ENCODE assay signal across 9 cellular contexts in genomic region chr11:555500-556174, GRCh38. TPM values are rescaled to one million over a fixed set of nuclear protein-coding genes. Genes with fewer than 3 reads are reported as not detected.
A peak's percentile ranks its signal among the peaks of the same experiment; 100 is the strongest.
DNase-seq lines count a peak whose midpoint lies in the region; ATAC-seq and TF ChIP-seq lines count a peak whose summit lies in the region.
"Had no signal": no experiment of that assay in that cellular context is flagged by ENCODE, and none has a peak within 500 bp of the region (broad histone marks: within the 10 kb centered on the region; RNA-seq: fewer than 3 reads in every experiment).

No MANE protein-coding gene starts in this region.

- intact Hi-C loops in Caco-2 (cut with micrococcal nuclease; ENCODE audit: unreplicated experiment), result loop anchor here (10.0 kb wide), 1 partner anchor 169 kb away; no protein-coding TSS in a partner anchor

- CTCF ChIA-PET in Caco-2 (lab: Charles Lee), result interaction anchor here (1.0 to 1.4 kb wide), 2 partner anchors 20 to 91 kb away, joined by 3 to 6 read pairs; partner anchors contain the start of gene PHRF1

- H3K27ac ChIP-seq in coronary artery (no peak overlapping the region), neural progenitor cell (no peak overlapping the region)

- in situ Hi-C loops in KBM-7 (cut with MboI; ENCODE audit: low pct_unique_long_range_greater_than_20kb, low sequenced_read_pairs), result no loop called here

- H3K9me3 ChIP-seq in Caco-2 (no peaks in the 10 kb centered on the region), neural progenitor cell (ENCODE audit: low read depth) (no peaks in the 10 kb centered on the region)

- TF ChIP-seq CTCF in Caco-2 (IDR thresholded peaks at IDR 0.05; ENCODE audit: insufficient read depth in 1 of 2, low read depth in 1 of 2, low read length in 1 of 2, severe bottlenecking in 1 of 2, unreplicated experiment in 1 of 2) (no peak), LNCaP clone FGC (IDR thresholded peaks at IDR 0.05; ENCODE audit: control insufficient read depth, extremely low read depth, insufficient read depth) (no peak), coronary artery (IDR thresholded peaks at IDR 0.05) (no peak), neural progenitor cell (IDR thresholded peaks at IDR 0.05) (no peak)

- peaks cover 33% of the 10 kb centered on the region for H3F3A ChIP-seq in neural progenitor cell (ENCODE audit: low read depth)

- H3K4me1 ChIP-seq in Caco-2, result peaks cover 27% of the 10 kb centered on the region
- H3K4me1 ChIP-seq in neural progenitor cell, result peaks cover 11% of the 10 kb centered on the region

- H3K4me1 Mint-ChIP-seq in Caco-2 (ENCODE audit: low read depth, unreplicated experiment), result peaks cover 14% of the 10 kb centered on the region
- H3K4me1 Mint-ChIP-seq in neural progenitor cell, result peaks cover 11% of the 10 kb centered on the region

- BruUV-seq in Caco-2 (replicated peaks; lab: Mats Ljungman, UMichigan), result no TSS peak

- H3K27me3 ChIP-seq in Caco-2 (replicated peaks; ENCODE audit: control insufficient read depth, insufficient read depth, low read length) (no peaks in the 10 kb centered on the region), neural progenitor cell (peaks cover 47% of the 10 kb centered on the region)

- no peaks in the 10 kb centered on the region for H3K79me2 ChIP-seq in neural progenitor cell (ENCODE audit: low read depth)

- POLR2A ChIA-PET in Caco-2 (lab: Charles Lee), result interaction anchor here (0.7 kb wide), 1 partner anchor 20 kb away, joined by 8 read pairs; no protein-coding TSS in a partner anchor

- no peak for ATAC-seq in HG03196 (IDR thresholded peaks at IDR 0.05; ENCODE audit: unreplicated experiment)
- no peak for ATAC-seq in stimulated activated naive CD8-positive, alpha-beta T cell treated with anti-CD3 and anti-CD28 coated beads, Interleukin-15, Interleukin-2, amounts not matched to agents 100 U/mL and 50 U/mL, for 24 hours

- H3K9me3 Mint-ChIP-seq in Caco-2 (ENCODE audit: unreplicated experiment) (no peaks in the 10 kb centered on the region), neural progenitor cell (peaks cover 2% of the 10 kb centered on the region)

- H2AFZ ChIP-seq in neural progenitor cell (replicated peaks), result peak overlapping the region; percentile 96

- peak overlapping the region; percentile 56 for H3K4me3 Mint-ChIP-seq in Caco-2 (ENCODE audit: unreplicated experiment)
- H3K4me3 Mint-ChIP-seq in neural progenitor cell, result no peak overlapping the region

- H3K36me3 Mint-ChIP-seq in Caco-2 (ENCODE audit: insufficient read depth, unreplicated experiment) (peaks cover 15% of the 10 kb centered on the region), neural progenitor cell (no peaks in the 10 kb centered on the region)

- H3K27me3 Mint-ChIP-seq in Caco-2 (ENCODE audit: insufficient read depth, unreplicated experiment) (no peaks in the 10 kb centered on the region), neural progenitor cell (ENCODE audit: insufficient read depth, low read depth) (peaks cover 18% of the 10 kb centered on the region)

- peak overlapping the region; percentile 62 for H3K4me3 ChIP-seq in Caco-2 (ENCODE audit: low read depth, low read length)
- H3K4me3 ChIP-seq in LNCaP clone FGC (ENCODE audit: low read depth, low read length), result peak overlapping the region; percentile 40
- H3K4me3 ChIP-seq in coronary artery, result peak overlapping the region; percentile 65
- H3K4me3 ChIP-seq in neural progenitor cell, result peak overlapping the region; percentile 83

- H3K27ac Mint-ChIP-seq in Caco-2 (ENCODE audit: unreplicated experiment) (no peak overlapping the region), neural progenitor cell (no peak overlapping the region)

- H3K9ac ChIP-seq in neural progenitor cell, result no peak overlapping the region

- no peaks in the 10 kb centered on the region for H3K36me3 ChIP-seq in Caco-2 (ENCODE audit: control insufficient read depth, insufficient read depth, low read length)
- no peaks in the 10 kb centered on the region for H3K36me3 ChIP-seq in neural progenitor cell

- DNase-seq in Caco-2 (no peak), LNCaP clone FGC (ENCODE audit: low read depth) (no peak), coronary artery (ENCODE audit: low spot score) (no peak), neural progenitor cell (ENCODE audit: low spot score) (peak; percentile 65), KBM-7 (no peak), AML-193 (lab: John Stamatoyannopoulos, UW) (no peak)
- DNase-seq in stimulated activated naive CD8-positive, alpha-beta T cell treated with anti-CD3 and anti-CD28 coated beads, Interleukin-15, Interleukin-2, amounts not matched to agents 100 U/mL and 50 U/mL, for 24 hours, result no peak
- DNase-seq: DMS79 had no signal

- peak overlapping the region; percentile 100 for H3K4me2 ChIP-seq in neural progenitor cell

- peaks cover 11% of the 10 kb centered on the region for H4K20me1 ChIP-seq in neural progenitor cell (ENCODE audit: low read depth)

RNA-seq across cellular contexts. Expression of gene LMNTD2, which starts 4.9 kb away (rescaled TPM):
- total RNA-seq in Caco-2 (2022), result 11.9 and 13.8 TPM in 2 replicates
- 1.1 and 2.5 TPM in 2 replicates for total RNA-seq in neural progenitor cell (ENCODE audit: low replicate concordance)

RNA-seq across cellular contexts. Expression of gene RASSF7, which starts 5.1 kb away (rescaled TPM):
- total RNA-seq in Caco-2 (2022), result 61.1 and 65.5 TPM in 2 replicates
- 12.8 and 48.3 TPM in 2 replicates for total RNA-seq in neural progenitor cell (ENCODE audit: low replicate concordance)

RNA-seq across cellular contexts. Expression of gene LRRC56, which starts 18.3 kb away (rescaled TPM):
- total RNA-seq in Caco-2 (2022) (4.3 and 4.4 TPM in 2 replicates), neural progenitor cell (ENCODE audit: low replicate concordance) (0.45 and 1.4 TPM in 2 replicates)

RNA-seq across cellular contexts. Expression of gene HRAS, which starts 20.3 kb away (rescaled TPM):
- total RNA-seq in Caco-2 (2022), result 60.2 and 69.0 TPM in 2 replicates
- total RNA-seq in neural progenitor cell (ENCODE audit: low replicate concordance), result 21.2 and 32.3 TPM in 2 replicates

RNA-seq across cellular contexts. Expression of gene PHRF1, which starts 20.6 kb away (rescaled TPM):
- total RNA-seq in Caco-2 (2022), result 43.9 and 46.8 TPM in 2 replicates
- 9.8 and 43.6 TPM in 2 replicates for total RNA-seq in neural progenitor cell (ENCODE audit: low replicate concordance)
